In the genomic region with DNA sequence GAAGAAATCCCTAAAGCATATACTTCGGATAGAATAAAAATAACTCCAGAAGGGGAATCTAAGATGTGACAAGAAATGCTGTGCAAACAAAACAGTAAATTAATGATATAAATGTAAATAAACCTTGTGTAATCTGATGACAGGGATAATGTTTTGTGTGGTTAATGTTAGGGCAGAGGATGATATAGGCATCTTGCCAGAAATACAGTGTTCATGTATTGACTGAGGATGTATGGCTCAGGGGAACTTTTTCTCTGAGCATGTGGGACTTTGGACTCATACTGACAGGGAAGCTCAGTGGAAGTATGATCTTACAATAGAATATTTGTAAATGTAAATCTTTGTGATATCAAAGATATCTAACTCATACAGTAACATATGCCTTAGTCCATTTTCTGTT, we compare ENCODE assay signal across 20 cellular contexts.
DNase-seq lines count a peak whose midpoint lies in the region; ATAC-seq lines count a peak whose summit lies in the region.
"Had no signal": no experiment of that assay in that cellular context is flagged by ENCODE, and none has a peak within 500 bp of the region (broad histone marks: within the 10 kb centered on the region; RNA-seq: fewer than 3 reads in every experiment).

No MANE protein-coding gene starts in this region.

- ATAC-seq in HG03095 (IDR thresholded peaks at IDR 0.05; ENCODE audit: unreplicated experiment), result no peak
- no peak for ATAC-seq in left lobe of liver
- ATAC-seq: Panc1, T-cell had no signal

- DNase-seq in NCI-H510A treated with DMSO at 0.1 percent for 48 hours (lab: John Stamatoyannopoulos, UW), result peak; percentile 24
- no peak for DNase-seq in NCI-H510A (lab: John Stamatoyannopoulos, UW)
- DNase-seq in DMS53 treated with DMSO at 0.1 percent for 48 hours (lab: John Stamatoyannopoulos, UW; ENCODE audit: unreplicated experiment), result peak; percentile 43
- peak; percentile 84 for DNase-seq in NCI-H69 (lab: John Stamatoyannopoulos, UW)
- no peak for DNase-seq in NOMO-1 treated with dmso at 0.1 percent for 144 hours (lab: John Stamatoyannopoulos, UW; ENCODE audit: unreplicated experiment)
- DNase-seq in left lobe of liver (ENCODE audit: low spot score), result no peak
- DNase-seq: C1 segment of cervical spinal cord; Caco-2; CD4-positive, alpha-beta memory T cell; DND-41; HCEC 1CT; NCI-H1092; NCI-H1436 treated with DMSO at 0.1 percent for 48 hours; NCI-H2081 treated with DMSO at 0.1 percent for 48 hours; NCI-H446 treated with DMSO at 0.1 percent for 48 hours; NCI-H774; SHP77; T-cell had no signal

Comparison
In these comparisons a context has a peak if more than half of its experiments do, and no peak if none do; other contexts are left out.
1. DNase-seq: peak in NCI-H510A treated with DMSO at 0.1 percent for 48 hours (single experiment), DMS53 treated with DMSO at 0.1 percent for 48 hours (single experiment) and NCI-H69 (single experiment); none in NCI-H510A (single experiment), NOMO-1 treated with dmso at 0.1 percent for 144 hours (single experiment) and left lobe of liver (single experiment).